Comparison of ENCODE assay signal across 8 cellular contexts in genomic region chr10:15141136-15142067, GRCh38. TPM values are rescaled to one million over a fixed set of nuclear protein-coding genes. Genes with fewer than 3 reads are reported as not detected.
A peak's percentile ranks its signal among the peaks of the same experiment; 100 is the strongest.
DNase-seq lines count a peak whose midpoint lies in the region; ATAC-seq lines count a peak whose summit lies in the region.

No MANE protein-coding gene starts in this region.

- peak; percentile 45 for DNase-seq in NCI-H2171 (lab: John Stamatoyannopoulos, UW)
- DNase-seq in germinal center (ENCODE audit: low spot score), result peak; percentile 53
- no peak for DNase-seq in natural killer cell treated with Interleukin-12 subunit alpha and Interleukin-12 subunit beta and Interleukin-15 and Interleukin-18, amount 100 ng/mL, for 72 hours (ENCODE audit: low spot score)
- no peak for DNase-seq in iPS-NIHi7 (ENCODE audit: extremely low spot score)
- no peak for DNase-seq in GF-D8 (lab: John Stamatoyannopoulos, UW)
- DNase-seq in HK-2 (ENCODE audit: unreplicated experiment), result no peak

- H3K27me3 Mint-ChIP-seq in natural killer cell treated with Interleukin-12 subunit alpha and Interleukin-12 subunit beta and Interleukin-15 and Interleukin-18, amount 100 ng/mL, for 72 hours, result no peaks in the 10 kb centered on the region

- no peaks in the 10 kb centered on the region for H3K9me3 Mint-ChIP-seq in natural killer cell treated with Interleukin-12 subunit alpha and Interleukin-12 subunit beta and Interleukin-15 and Interleukin-18, amount 100 ng/mL, for 72 hours

- no peak overlapping the region for H3K4me3 Mint-ChIP-seq in natural killer cell treated with Interleukin-12 subunit alpha and Interleukin-12 subunit beta and Interleukin-15 and Interleukin-18, amount 100 ng/mL, for 72 hours

- ATAC-seq in GM18498 (IDR thresholded peaks at IDR 0.05; ENCODE audit: unreplicated experiment) (peak; percentile 94), GM21737 (IDR thresholded peaks at IDR 0.05; ENCODE audit: unreplicated experiment) (peak; percentile 86)
- no peak for ATAC-seq in natural killer cell treated with Interleukin-12 subunit alpha and Interleukin-12 subunit beta and Interleukin-15 and Interleukin-18, amount 100 ng/mL, for 72 hours

- peaks cover 13 to 16% of the 10 kb centered on the region in 2 donors for H3K4me1 Mint-ChIP-seq in natural killer cell treated with Interleukin-12 subunit alpha and Interleukin-12 subunit beta and Interleukin-15 and Interleukin-18, amount 100 ng/mL, for 72 hours (ENCODE audit: low read depth in 2 of 2)

- no peaks in the 10 kb centered on the region for H3K36me3 Mint-ChIP-seq in natural killer cell treated with Interleukin-12 subunit alpha and Interleukin-12 subunit beta and Interleukin-15 and Interleukin-18, amount 100 ng/mL, for 72 hours

- peak overlapping the region in 1 of 2 donors; percentile 26 for H3K27ac Mint-ChIP-seq in natural killer cell treated with Interleukin-12 subunit alpha and Interleukin-12 subunit beta and Interleukin-15 and Interleukin-18, amount 100 ng/mL, for 72 hours

RNA-seq across cellular contexts. Expression of gene NMT2, which starts 27.1 kb away (rescaled TPM):
- total RNA-seq in natural killer cell treated with Interleukin-12 subunit alpha and Interleukin-12 subunit beta and Interleukin-15 and Interleukin-18, amount 100 ng/mL, for 72 hours, result 1 to 10 TPM; 3.4 to 8.6 TPM

RNA-seq across cellular contexts. Expression of gene RPP38, which starts 44.2 kb away (rescaled TPM):
- 10 to 100 TPM; 13.4 to 21.4 TPM for total RNA-seq in natural killer cell treated with Interleukin-12 subunit alpha and Interleukin-12 subunit beta and Interleukin-15 and Interleukin-18, amount 100 ng/mL, for 72 hours

RNA-seq across cellular contexts. Expression of gene ACBD7, which starts 52.8 kb away (rescaled TPM):
- total RNA-seq in natural killer cell treated with Interleukin-12 subunit alpha and Interleukin-12 subunit beta and Interleukin-15 and Interleukin-18, amount 100 ng/mL, for 72 hours, result under 1 TPM; 0.90 to 0.98 TPM

Comparison
In these comparisons a context has a peak if more than half of its experiments do, and no peak if none do; other contexts are left out.
1. ATAC-seq: peak in GM18498 (single experiment) and GM21737 (single experiment); none in natural killer cell treated with Interleukin-12 subunit alpha and Interleukin-12 subunit beta and Interleukin-15 and Interleukin-18, amount 100 ng/mL, for 72 hours (0 of 2).
2. DNase-seq: peak in NCI-H2171 (single experiment) and germinal center (single experiment); none in natural killer cell treated with Interleukin-12 subunit alpha and Interleukin-12 subunit beta and Interleukin-15 and Interleukin-18, amount 100 ng/mL, for 72 hours (single experiment), iPS-NIHi7 (single experiment), GF-D8 (single experiment) and HK-2 (single experiment).